In the genomic region with DNA sequence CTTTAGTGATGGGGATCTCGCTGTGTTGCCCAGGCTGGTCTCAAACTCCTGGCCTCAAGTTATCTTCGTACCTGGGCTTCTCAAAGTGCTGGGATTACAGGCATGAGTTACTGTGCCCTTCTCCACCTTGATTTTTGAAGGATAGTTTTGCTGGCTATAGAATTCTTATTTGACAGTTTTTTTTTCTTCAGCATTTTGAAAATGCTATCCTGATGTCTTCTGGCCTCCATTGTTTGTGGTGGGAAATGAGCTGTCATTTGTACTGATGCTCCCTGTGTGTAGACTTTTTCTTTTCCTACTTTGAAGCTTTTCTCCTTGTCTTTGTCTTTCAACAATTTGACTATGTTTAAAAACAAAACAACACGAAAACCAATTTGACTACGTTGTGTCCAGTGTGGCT, we compare ENCODE assay signal across 1 cellular context.
TF ChIP-seq lines count a peak whose summit lies in the region.

No MANE protein-coding gene starts in this region.

TF ChIP-seq in A549, 52 proteins besides CTCF, POLR2A, EP300 and RAD21 (continued from another document):
- TF ChIP-seq JUNB (IDR thresholded peaks at IDR 0.05) (no peak), POLR2AphosphoS2 (conservative IDR thresholded peaks at IDR 0.05; ENCODE audit: low read length) (no peak), SMC3 (IDR thresholded peaks at IDR 0.05) (no peak)
